ENCODE assay signal across 9 cellular contexts in genomic region chr14:22614240-22614799, GRCh38.
A peak's percentile ranks its signal among the peaks of the same experiment; 100 is the strongest.
DNase-seq lines count a peak whose midpoint lies in the region; ATAC-seq and TF ChIP-seq lines count a peak whose summit lies in the region.
"Had no signal": no experiment of that assay in that cellular context is flagged by ENCODE, and none has a peak within 500 bp of the region (broad histone marks: within the 10 kb centered on the region; RNA-seq: fewer than 3 reads in every experiment).

No MANE protein-coding gene starts in this region.

- no peak overlapping the region for H3K27ac Mint-ChIP-seq in stimulated activated naive B cell treated with anti-CD40 and anti-IgM and Interleukin-4, amounts not matched to agents 10 μg/mL and 1 μg/mL and 100 μg/mL, for 72 hours

- H3K9me3 ChIP-seq in RWPE2 (ENCODE audit: severe bottlenecking) = no peaks in the 10 kb centered on the region

- no peak overlapping the region for H3K4me3 Mint-ChIP-seq in stimulated activated naive B cell treated with anti-CD40 and anti-IgM and Interleukin-4, amounts not matched to agents 10 μg/mL and 1 μg/mL and 100 μg/mL, for 72 hours
- H3K4me3 Mint-ChIP-seq: central memory CD8-positive, alpha-beta T cell had no signal

- peaks cover 35 to 43% of the 10 kb centered on the region in 2 donors for H3K36me3 Mint-ChIP-seq in stimulated activated naive B cell treated with anti-CD40 and anti-IgM and Interleukin-4, amounts not matched to agents 10 μg/mL and 1 μg/mL and 100 μg/mL, for 72 hours

- peak; percentile 97 for DNase-seq in HCEC 1CT
- DNase-seq in RWPE2 (ENCODE audit: low spot score) = peak; percentile 88
- DNase-seq in glomerular visceral epithelial cell (ENCODE audit: extremely low spot score) = peak; percentile 97
- no peak for DNase-seq in stimulated activated naive B cell treated with anti-CD40 and anti-IgM and Interleukin-4, amounts not matched to agents 10 μg/mL and 1 μg/mL and 100 μg/mL, for 72 hours
- DNase-seq in activated T-cell treated with anti-CD3 and anti-CD28 coated beads, Interleukin-2, amount 50 U/mL, for 48 hours = no peak
- no peak for DNase-seq in NCI-H187 (lab: John Stamatoyannopoulos, UW)
- no peak for DNase-seq in NCI-H446 (lab: John Stamatoyannopoulos, UW)

- H3K4me1 Mint-ChIP-seq in stimulated activated naive B cell treated with anti-CD40 and anti-IgM and Interleukin-4, amounts not matched to agents 10 μg/mL and 1 μg/mL and 100 μg/mL, for 72 hours = peaks cover 3 to 9% of the 10 kb centered on the region in 2 donors
- H3K4me1 Mint-ChIP-seq: central memory CD8-positive, alpha-beta T cell had no signal

- H3K27me3 Mint-ChIP-seq in stimulated activated naive B cell treated with anti-CD40 and anti-IgM and Interleukin-4, amounts not matched to agents 10 μg/mL and 1 μg/mL and 100 μg/mL, for 72 hours = no peaks in the 10 kb centered on the region
- H3K27me3 Mint-ChIP-seq: central memory CD8-positive, alpha-beta T cell had no signal

- peaks cover 0 to 2% of the 10 kb centered on the region in 2 donors for H3K9me3 Mint-ChIP-seq in stimulated activated naive B cell treated with anti-CD40 and anti-IgM and Interleukin-4, amounts not matched to agents 10 μg/mL and 1 μg/mL and 100 μg/mL, for 72 hours
- H3K9me3 Mint-ChIP-seq: central memory CD8-positive, alpha-beta T cell had no signal

- no peaks in the 10 kb centered on the region for H3K27me3 ChIP-seq in RWPE2 (ENCODE audit: insufficient read depth, poor library complexity, severe bottlenecking)

- peaks cover 13% of the 10 kb centered on the region for H3K36me3 ChIP-seq in RWPE2 (ENCODE audit: low read depth)

- ATAC-seq in RWPE2 (ENCODE audit: low read depth) = peak; percentile 94
- ATAC-seq in stimulated activated naive B cell treated with anti-CD40 and anti-IgM and Interleukin-4, amounts not matched to agents 10 μg/mL and 1 μg/mL and 100 μg/mL, for 72 hours (replicated peaks) = peak; percentile 66 to 84
- ATAC-seq in HG02588 (IDR thresholded peaks at IDR 0.05; ENCODE audit: unreplicated experiment) = no peak

- no peak overlapping the region for H3K4me3 ChIP-seq in RWPE2 (ENCODE audit: severe bottlenecking)

- peak overlapping the region; percentile 90 for H3K27ac ChIP-seq in RWPE2 (ENCODE audit: poor library complexity, severe bottlenecking)

- peaks cover 16% of the 10 kb centered on the region for H3K4me1 ChIP-seq in RWPE2 (ENCODE audit: insufficient read depth, poor library complexity, severe bottlenecking)

- TF ChIP-seq CTCF in RWPE2 (IDR thresholded peaks at IDR 0.05; ENCODE audit: poor library complexity, severe bottlenecking) = no peak

Comparison
In these comparisons a context has a peak if more than half of its experiments do, and no peak if none do; other contexts are left out.
1. DNase-seq: peak in HCEC 1CT (single experiment), RWPE2 (single experiment) and glomerular visceral epithelial cell (single experiment); none in stimulated activated naive B cell treated with anti-CD40 and anti-IgM and Interleukin-4, amounts not matched to agents 10 μg/mL and 1 μg/mL and 100 μg/mL, for 72 hours (single experiment), activated T-cell treated with anti-CD3 and anti-CD28 coated beads, Interleukin-2, amount 50 U/mL, for 48 hours (0 of 2), NCI-H187 (0 of 2) and NCI-H446 (0 of 2).